ENCODE assay signal across 11 cellular contexts in the genomic region with DNA sequence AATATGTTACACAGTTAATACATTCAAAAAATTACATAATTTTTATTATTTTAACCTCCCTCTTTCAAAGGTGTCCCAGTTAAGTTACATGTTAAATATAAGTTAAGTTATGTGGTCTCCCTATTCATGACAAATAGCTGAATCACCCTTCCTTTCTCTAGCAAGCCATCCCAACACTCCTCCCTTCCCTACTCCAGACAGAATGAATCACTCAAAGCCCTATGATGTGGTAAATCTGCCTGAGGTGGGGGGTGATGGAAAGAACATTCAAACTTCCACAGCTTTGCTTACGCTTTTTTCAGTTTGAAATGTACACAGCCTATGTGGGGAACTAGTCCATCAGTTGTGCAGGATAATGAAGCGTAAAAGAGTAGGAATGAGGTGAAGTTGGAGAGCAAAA.
DNase-seq lines count a peak whose midpoint lies in the region; ATAC-seq and TF ChIP-seq lines count a peak whose summit lies in the region.
"Had no signal": no experiment of that assay in that cellular context is flagged by ENCODE, and none has a peak within 500 bp of the region (broad histone marks: within the 10 kb centered on the region; RNA-seq: fewer than 3 reads in every experiment).

No MANE protein-coding gene starts in this region.

- no peak overlapping the region for H3K18ac ChIP-seq in mesenchymal stem cell (ENCODE audit: low read depth in 1 of 2, low read length in 2 of 2)

- no peak overlapping the region for H2AK5ac ChIP-seq in mesenchymal stem cell (ENCODE audit: low read length, severe bottlenecking)

- H3K9me3 ChIP-seq in mesenchymal stem cell (ENCODE audit: control insufficient read depth, low read length) (no peaks in the 10 kb centered on the region), gastrocnemius medialis (no peaks in the 10 kb centered on the region), testis (no peaks in the 10 kb centered on the region)

- TF ChIP-seq POLR2A in gastrocnemius medialis (IDR thresholded peaks at IDR 0.05), result no peak
- no peak for TF ChIP-seq POLR2A in testis (IDR thresholded peaks at IDR 0.05)

- no peak overlapping the region for H2BK15ac ChIP-seq in mesenchymal stem cell (ENCODE audit: low read depth, poor library complexity, severe bottlenecking)

- no peak overlapping the region for H2AFZ ChIP-seq in mesenchymal stem cell (ENCODE audit: low read depth, low read length)

- H3K27me3 ChIP-seq in mesenchymal stem cell (ENCODE audit: control insufficient read depth in 1 of 2, insufficient read depth in 1 of 2, low read length in 2 of 2) (no peaks in the 10 kb centered on the region), gastrocnemius medialis (no peaks in the 10 kb centered on the region), testis (no peaks in the 10 kb centered on the region)

- no peaks in the 10 kb centered on the region for H3K36me3 ChIP-seq in mesenchymal stem cell (ENCODE audit: control insufficient read depth in 1 of 2, insufficient read depth in 2 of 2, low read depth in 1 of 2, low read length in 2 of 2)
- no peaks in the 10 kb centered on the region for H3K36me3 ChIP-seq in gastrocnemius medialis
- H3K36me3 ChIP-seq in testis (ENCODE audit: low read depth, missing control alignments), result no peaks in the 10 kb centered on the region

- H3K4me3 ChIP-seq in cardiac fibroblast (replicated peaks in 1 of 2; ENCODE audit: low read depth in 2 of 2, low read length in 2 of 2) (no peak overlapping the region), mesenchymal stem cell (ENCODE audit: insufficient read depth in 1 of 2, low read depth in 1 of 2, low read length in 2 of 2) (no peak overlapping the region), gastrocnemius medialis (no peak overlapping the region), testis (no peak overlapping the region)

- peaks cover 7% of the 10 kb centered on the region for H3K4me1 ChIP-seq in mesenchymal stem cell (ENCODE audit: control insufficient read depth, insufficient read depth, low read depth, low read length)
- H3K4me1 ChIP-seq in gastrocnemius medialis, result peaks cover 7 to 27% of the 10 kb centered on the region in 2 donors
- no peaks in the 10 kb centered on the region for H3K4me1 ChIP-seq in testis

- no peak overlapping the region for H2BK120ac ChIP-seq in mesenchymal stem cell (ENCODE audit: low read depth, low read length)

- no peak overlapping the region for H4K8ac ChIP-seq in mesenchymal stem cell (ENCODE audit: low read length)

- H4K91ac ChIP-seq in mesenchymal stem cell (ENCODE audit: low read length), result no peak overlapping the region

- DNase-seq in Daoy (ENCODE audit: low read depth) (peak; percentile 86), MV-4-11 (lab: John Stamatoyannopoulos, UW) (peak; percentile 39), cardiac fibroblast (ENCODE audit: low read depth in 2 of 2) (peak; percentile 88 to 96), mesenchymal stem cell (peak; percentile 96), NCI-H1105 treated with DMSO at 0.1 percent for 48 hours (lab: John Stamatoyannopoulos, UW) (no peak), activated T-cell treated with anti-CD3 and anti-CD28 coated beads for 4 hours (no peak), gastrocnemius medialis (no peak), testis (no peak)
- DNase-seq: activated CD4-positive, alpha-beta memory T cell treated with anti-CD3 and anti-CD28 coated beads, Interleukin-2, amount 10 ng/mL, durations not matched to agents 7 days and 5 days; retina; Right ventricle myocardium superior had no signal

- H3K4ac ChIP-seq in mesenchymal stem cell (ENCODE audit: low read depth in 1 of 2, low read length in 2 of 2), result no peak overlapping the region

- intact Hi-C loops in gastrocnemius medialis (cut with DNase I; ENCODE audit: low total_unique reads) (loop anchor here (5.0 kb wide), 2 partner anchors 78 to 308 kb away; no protein-coding TSS in a partner anchor), testis (cut with DNase I; ENCODE audit: low total_unique reads) (no loop called here)

- no peak overlapping the region for H3K4me2 ChIP-seq in mesenchymal stem cell (ENCODE audit: low read length, poor library complexity, severe bottlenecking)

- H3K27ac ChIP-seq in mesenchymal stem cell (ENCODE audit: low read length, poor library complexity, severe bottlenecking) (peak overlapping the region; percentile 94), gastrocnemius medialis (no peak overlapping the region), testis (no peak overlapping the region)

- 4% methylated on average over 2 of the region's 2 CpGs for WGBS in mesenchymal stem cell
- 100% methylated on average over 2 of the region's 2 CpGs for WGBS in testis, 2 donors

- no peak overlapping the region for H2BK5ac ChIP-seq in mesenchymal stem cell (ENCODE audit: low read depth, low read length, poor library complexity, severe bottlenecking)

- in situ Hi-C loops in gastrocnemius medialis (cut with MboI; ENCODE audit: low sequenced_read_pairs in 4 of 4), result loop anchor here in 1 of 4 donors (10.0 kb wide), 1 partner anchor 311 kb away; no protein-coding TSS in a partner anchor

- no peak overlapping the region for H2BK12ac ChIP-seq in mesenchymal stem cell (ENCODE audit: low read length in 2 of 2)

- no peak overlapping the region for H3K14ac ChIP-seq in mesenchymal stem cell (ENCODE audit: low read length in 2 of 2)

- TF ChIP-seq CTCF in cardiac fibroblast (IDR thresholded peaks at IDR 0.05; ENCODE audit: low read depth, low read length), result no peak
- TF ChIP-seq CTCF in gastrocnemius medialis (IDR thresholded peaks at IDR 0.05 in 4 of 5, conservative IDR thresholded peaks at IDR 0.05 in 1 of 5), result no peak
- no peak for TF ChIP-seq CTCF in testis (IDR thresholded peaks at IDR 0.05)

- H3K23ac ChIP-seq in mesenchymal stem cell (ENCODE audit: low read length in 2 of 2), result no peak overlapping the region

- no peaks in the 10 kb centered on the region for H3K79me1 ChIP-seq in mesenchymal stem cell (replicated peaks; ENCODE audit: low read length, poor library complexity, severe bottlenecking)

- ATAC-seq in gastrocnemius medialis, result no peak

- peak overlapping the region; percentile 8 for H3K9ac ChIP-seq in mesenchymal stem cell (ENCODE audit: low read length)

Comparison
In these comparisons a context has a peak if more than half of its experiments do, and no peak if none do; other contexts are left out.
1. DNase-seq: peak in Daoy (single experiment), MV-4-11 (single experiment), cardiac fibroblast (2 of 2) and mesenchymal stem cell (single experiment); none in NCI-H1105 treated with DMSO at 0.1 percent for 48 hours (single experiment), activated T-cell treated with anti-CD3 and anti-CD28 coated beads for 4 hours (single experiment), gastrocnemius medialis (0 of 2) and testis (single experiment).